In the genomic region with DNA sequence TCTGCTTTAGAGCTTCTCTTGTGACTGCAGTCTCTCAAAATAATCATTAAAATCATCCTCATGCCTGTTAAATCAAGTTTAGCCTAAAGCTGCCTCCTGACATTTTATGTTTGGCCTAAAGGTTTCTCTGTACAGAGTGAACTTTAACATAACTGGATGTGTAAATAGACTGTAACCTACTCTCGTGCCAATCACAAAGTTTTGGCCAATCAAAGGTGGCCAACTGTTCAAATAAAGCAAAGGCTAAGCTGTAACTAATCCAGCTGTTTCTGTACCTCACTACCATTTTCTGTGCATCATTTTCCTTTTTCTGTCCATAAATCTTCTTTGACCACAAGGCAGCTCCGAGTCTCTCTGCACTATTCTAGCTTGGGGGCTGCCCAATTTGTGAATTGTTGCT, we compare ENCODE assay signal across 23 cellular contexts.
"Had no signal": no experiment of that assay in that cellular context is flagged by ENCODE, and none has a peak within 500 bp of the region (broad histone marks: within the 10 kb centered on the region; RNA-seq: fewer than 3 reads in every experiment).

No MANE protein-coding gene starts in this region.

- ATAC-seq: gastroesophageal sphincter, left ventricle myocardium superior, sciatic nerve had no signal

- H3K36me3 ChIP-seq: esophagus squamous epithelium, gastroesophageal sphincter, neutrophil, suprapubic skin, thyroid gland, upper lobe of left lung, vagina had no signal

- FAIRE-seq: colon had no signal

- DNase-seq: dermis blood vessel endothelial cell; esophagus squamous epithelium; foreskin fibroblast; glutamatergic neuron; islet precursor cell; left ventricle myocardium superior; mesenchymal stem cell; midbrain; naive B cell; nephron progenitor cell; posterior cingulate gyrus; stimulated activated CD4-positive, alpha-beta T cell treated with anti-CD3 and anti-CD28 coated beads, Interleukin-2, amount 100 ng/mL, for 24 hours; stimulated activated CD4-positive, alpha-beta T cell treated with anti-CD3 and anti-CD28 coated beads, Interleukin-4, amount 100 ng/mL, for 4 hours; stimulated activated naive CD4-positive, alpha-beta T cell; thyroid gland; upper lobe of left lung had no signal

- H3K27ac ChIP-seq: esophagus squamous epithelium, gastroesophageal sphincter, neutrophil, suprapubic skin, thyroid gland, upper lobe of left lung, vagina had no signal

- H3K9me3 ChIP-seq: esophagus squamous epithelium, gastroesophageal sphincter, neutrophil, suprapubic skin, thyroid gland, upper lobe of left lung, vagina had no signal

- H3K4me3 ChIP-seq: esophagus squamous epithelium, gastroesophageal sphincter, lung, suprapubic skin, thyroid gland, upper lobe of left lung, vagina had no signal

- H3K27me3 ChIP-seq: esophagus squamous epithelium, gastroesophageal sphincter, neutrophil, suprapubic skin, thyroid gland, upper lobe of left lung, vagina had no signal

- H3K4me1 ChIP-seq: esophagus squamous epithelium, gastroesophageal sphincter, suprapubic skin, thyroid gland, upper lobe of left lung, vagina had no signal
